Comparison of ENCODE assay signal across 10 cellular contexts in the genomic region with DNA sequence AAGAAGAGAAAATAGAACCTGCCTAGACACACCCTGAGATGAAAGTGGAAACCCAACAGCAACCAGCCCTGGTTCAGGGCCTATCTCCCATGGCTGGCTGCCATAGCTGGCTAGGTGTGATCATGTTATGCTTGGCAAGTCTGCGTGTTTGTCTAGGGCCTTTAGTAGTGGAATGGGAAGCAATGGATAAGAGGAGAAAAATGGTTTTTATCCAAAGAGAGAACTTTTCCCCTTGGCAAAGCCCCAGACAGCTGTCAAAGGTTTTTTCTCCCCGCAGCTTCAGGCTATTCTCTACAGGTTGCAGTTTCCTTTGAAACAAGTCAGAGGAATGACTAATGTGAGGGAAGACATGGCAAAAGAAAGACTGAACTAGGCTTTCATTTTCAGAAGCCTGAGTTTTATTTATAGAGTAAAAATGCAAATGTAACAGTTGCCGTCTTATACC.
DNase-seq lines count a peak whose midpoint lies in the region; ATAC-seq and TF ChIP-seq lines count a peak whose summit lies in the region.
"Had no signal": no experiment of that assay in that cellular context is flagged by ENCODE, and none has a peak within 500 bp of the region (broad histone marks: within the 10 kb centered on the region; RNA-seq: fewer than 3 reads in every experiment).

No MANE protein-coding gene starts in this region.

- H3K36me3 Mint-ChIP-seq in glutamatergic neuron (ENCODE audit: unreplicated experiment) = no peaks in the 10 kb centered on the region

- peaks cover 4% of the 10 kb centered on the region for H3K4me1 ChIP-seq in mucosa of descending colon (ENCODE audit: low read depth)

- no peak overlapping the region for H3K27ac Mint-ChIP-seq in glutamatergic neuron (ENCODE audit: unreplicated experiment)

- peak; percentile 82 for DNase-seq in SHP77 treated with DMSO at 0.1 percent for 48 hours (lab: John Stamatoyannopoulos, UW)
- peak; percentile 41 to 81 (median 65) for DNase-seq in mucosa of descending colon
- DNase-seq in glutamatergic neuron = no peak
- no peak for DNase-seq in HCEC 1CT
- no peak for DNase-seq in stimulated activated CD4-positive, alpha-beta T cell treated with anti-CD3 and anti-CD28 coated beads, Interleukin-4, amount 100 ng/mL, for 24 hours
- DNase-seq: activated CD4-positive, alpha-beta T cell treated with anti-CD3 and anti-CD28 coated beads for 1 hour; tibial artery had no signal

- no peak overlapping the region for H3K4me3 ChIP-seq in mucosa of descending colon
- H3K4me3 ChIP-seq: tibial artery had no signal

- H3K27me3 Mint-ChIP-seq in glutamatergic neuron (ENCODE audit: unreplicated experiment) = no peaks in the 10 kb centered on the region

- peak; percentile 43 for ATAC-seq in GM19043 (IDR thresholded peaks at IDR 0.05; ENCODE audit: low read depth, unreplicated experiment)
- peak; percentile 82 for ATAC-seq in HG02943 (IDR thresholded peaks at IDR 0.05; ENCODE audit: low read depth, unreplicated experiment)
- peak; percentile 78 for ATAC-seq in mucosa of descending colon
- no peak for ATAC-seq in HG03097 (IDR thresholded peaks at IDR 0.05; ENCODE audit: low FRiP score, unreplicated experiment)

- H3K4me3 Mint-ChIP-seq in glutamatergic neuron (ENCODE audit: unreplicated experiment) = no peak overlapping the region

- intact Hi-C loops in mucosa of descending colon (cut with DNase I, micrococcal nuclease) = loop anchor here in 1 of 2 donors (5.0 kb wide), 1 partner anchor 1088 kb away; no protein-coding TSS in a partner anchor

- no peaks in the 10 kb centered on the region for H3K9me3 ChIP-seq in mucosa of descending colon
- H3K9me3 ChIP-seq: tibial artery had no signal

- no peaks in the 10 kb centered on the region for H3K9me3 Mint-ChIP-seq in glutamatergic neuron (ENCODE audit: unreplicated experiment)

- H3K4me1 Mint-ChIP-seq in glutamatergic neuron (ENCODE audit: low read depth, unreplicated experiment) = peaks cover 2% of the 10 kb centered on the region

- H3K36me3 ChIP-seq in mucosa of descending colon (ENCODE audit: low read depth) = no peaks in the 10 kb centered on the region
- H3K36me3 ChIP-seq: tibial artery had no signal

- no peak for TF ChIP-seq CTCF in mucosa of descending colon (IDR thresholded peaks at IDR 0.05)
- TF ChIP-seq CTCF in glutamatergic neuron (IDR thresholded peaks at IDR 0.05; ENCODE audit: partially characterized antibody, unreplicated experiment) = no peak

Comparison
In these comparisons a context has a peak if more than half of its experiments do, and no peak if none do; other contexts are left out.
1. DNase-seq: peak in SHP77 treated with DMSO at 0.1 percent for 48 hours (single experiment) and mucosa of descending colon (3 of 3); none in glutamatergic neuron (single experiment), HCEC 1CT (single experiment) and stimulated activated CD4-positive, alpha-beta T cell treated with anti-CD3 and anti-CD28 coated beads, Interleukin-4, amount 100 ng/mL, for 24 hours (single experiment).